ENCODE assay signal across 26 cellular contexts in genomic region chr13:27962128-27962841, GRCh38. TPM values are rescaled to one million over a fixed set of nuclear protein-coding genes. Genes with fewer than 3 reads are reported as not detected.
DNase-seq lines count a peak whose midpoint lies in the region; ATAC-seq, FAIRE-seq and TF ChIP-seq lines count a peak whose summit lies in the region.
"Had no signal": no experiment of that assay in that cellular context is flagged by ENCODE, and none has a peak within 500 bp of the region (broad histone marks: within the 10 kb centered on the region; RNA-seq: fewer than 3 reads in every experiment).

No MANE protein-coding gene starts in this region.

- H3K4me3 ChIP-seq in SK-N-SH (ENCODE audit: low read depth in 2 of 2, low read length in 1 of 2) (no peak overlapping the region), H1 (ENCODE audit: extremely low read depth in 1 of 4, insufficient read depth in 2 of 4, low read depth in 3 of 4, low read length in 4 of 4) (peak overlapping the region in 1 of 4 experiments; percentile 49; a peak in 2 of 8 replicates), mesodermal cell (ENCODE audit: extremely low read depth, insufficient read depth, low read length, poor library complexity, severe bottlenecking) (no peak overlapping the region), small intestine (ENCODE audit: low read depth in 1 of 2, low read length in 2 of 2) (peak overlapping the region in 1 of 2 donors; percentile 8)

- peak overlapping the region; percentile 80; the same call in 1 of the 2 replicates for H2BK12ac ChIP-seq in H1 (ENCODE audit: low read depth, low read length)

- H3K23ac ChIP-seq in H1 (ENCODE audit: insufficient read length): no peak overlapping the region

- H3K4me2 ChIP-seq in SK-N-SH (no peak overlapping the region), H1 (ENCODE audit: insufficient read depth in 1 of 2, low read depth in 2 of 2, low read length in 2 of 2) (peak overlapping the region; percentile 10 to 66)

- H4K20me1 ChIP-seq in SK-N-SH (ENCODE audit: insufficient read depth): no peaks in the 10 kb centered on the region
- H4K20me1 ChIP-seq in H1 (replicated peaks in 1 of 2; ENCODE audit: control insufficient read depth in 1 of 2, insufficient read depth in 2 of 2, low read length in 2 of 2): peaks cover 22 to 37% of the 10 kb centered on the region in 2 experiments

- no peak overlapping the region for H3K56ac ChIP-seq in H1 (replicated peaks; ENCODE audit: insufficient read length, low read depth, low read length)

- TF ChIP-seq CTCF in SK-N-SH (IDR thresholded peaks at IDR 0.05) (no peak), H1 (IDR thresholded peaks at IDR 0.05; ENCODE audit: control extremely low read depth in 1 of 3, insufficient read depth in 1 of 3, low read depth in 1 of 3, low read length in 3 of 3) (no peak)

- H2BK15ac ChIP-seq in H1 (ENCODE audit: low read length): 0 out of 2 replicates have a peak overlapping the region, but pooled peaks have one; percentile 46

- H4K5ac ChIP-seq in H1 (ENCODE audit: insufficient read length, low read depth, low read length): no peak overlapping the region

- H3K79me2 ChIP-seq in SK-N-SH (ENCODE audit: insufficient read depth) (no peaks in the 10 kb centered on the region), H1 (ENCODE audit: control insufficient read depth in 1 of 2, insufficient read depth in 2 of 2, low read length in 2 of 2) (no peaks in the 10 kb centered on the region)

- H3K27me3 ChIP-seq in SK-N-SH (ENCODE audit: insufficient read depth) (peaks cover 75% of the 10 kb centered on the region), H1 (replicated peaks in 1 of 4; ENCODE audit: control insufficient read depth in 3 of 4, extremely low read depth in 1 of 4, insufficient read depth in 3 of 4, low read length in 3 of 4) (peaks cover 92 to 100% (median 97%) of the 10 kb centered on the region in 4 experiments), small intestine (ENCODE audit: control insufficient read depth in 2 of 2, insufficient read depth in 2 of 2, low read length in 2 of 2) (peaks cover 0 to 31% of the 10 kb centered on the region in 2 donors)

- DNase-seq in SK-N-SH (peak; percentile 15), H1 (ENCODE audit: low read depth in 1 of 2, low spot score in 2 of 2) (peak in 1 of 2 experiments; percentile 61), small intestine (peak; percentile 71), D341Med (ENCODE audit: low spot score) (no peak)
- DNase-seq: activated CD4-positive, alpha-beta T cell treated with anti-CD3 and anti-CD28 coated beads, Interleukin-2, amount 50 U/mL, for 4 hours; activated gamma-delta T cell treated with Interleukin-2 at 50 U/mL for 16 hours; AML-193; foreskin fibroblast; hippocampal formation; kidney glomerular epithelial cell; NCI-H1694; NCI-H226; NCI-H774; SIG-M5 had no signal

- no peak overlapping the region for H4K91ac ChIP-seq in H1 (replicated peaks; ENCODE audit: insufficient read length, low read length)

- POLR2A ChIA-PET in SK-N-SH (lab: Yijun Ruan, JAX) (no interaction called here), H1 (lab: Charles Lee; ENCODE audit: partially characterized antibody) (interaction anchor here (0.7 to 2.8 kb wide), 3 partner anchors 9 to 42 kb away, joined by 3 to 16 read pairs (median 5); partner anchors contain the start of gene PDX1)

- 0% methylated on average over 2 of the region's 6 CpGs for WGBS in SK-N-SH (ENCODE audit: low lambda C conversion rate)
- 8% methylated on average over 6 of the region's 6 CpGs; no CpG with 5 or more reads in 1 of the 2 experiments for WGBS in H1 (ENCODE audit: extremely low coverage in 1 of 2, insufficient coverage in 1 of 2, insufficient read length in 1 of 2, insufficient replicate concordance in 2 of 2, low coverage in 1 of 2, low lambda C conversion rate in 2 of 2, missing lambda C conversion rate in 1 of 2), 2 experiments
- whole genome bisulfite sequencing in mesodermal cell (ENCODE audit: insufficient coverage in 2 of 2), 2 experiments: 9 to 17% methylated on average over 3 to 4 of the region's 6 CpGs
- WGBS in small intestine, 3 donors: 14 to 29% (median 24%) methylated on average over 6 of the region's 6 CpGs

- no peaks in the 10 kb centered on the region for H3K79me1 ChIP-seq in H1 (ENCODE audit: low read depth, low read length)

- H3K36me3 ChIP-seq in SK-N-SH (replicated peaks in 1 of 2; ENCODE audit: control insufficient read depth in 1 of 2, insufficient read depth in 2 of 2, low read length in 1 of 2) (no peaks in the 10 kb centered on the region), H1 (ENCODE audit: control insufficient read depth in 2 of 4, insufficient read depth in 4 of 4, low read length in 3 of 4) (no peaks in the 10 kb centered on the region; a peak in 1 of 8 replicates), mesodermal cell (ENCODE audit: control insufficient read depth, insufficient read depth, low read length) (no peaks in the 10 kb centered on the region), small intestine (ENCODE audit: control insufficient read depth in 2 of 2, insufficient read depth in 2 of 2, low read length in 2 of 2) (peaks cover 0 to 4% of the 10 kb centered on the region in 2 donors)
- H3K36me3 ChIP-seq: neutrophil had no signal

- FAIRE-seq in H1 (lab: Jason Lieb, UNC): no peak
- FAIRE-seq in small intestine (lab: Jason Lieb, UNC): no peak
- FAIRE-seq: bronchial epithelial cell had no signal

- no peak overlapping the region for H3K14ac ChIP-seq in H1 (ENCODE audit: insufficient read length)

- CTCF ChIA-PET in SK-N-SH (lab: Yijun Ruan, JAX): interaction anchor here (0.6 to 3.5 kb wide), 3 partner anchors 8 to 608 kb away, joined by 3 to 11 read pairs (median 10); no protein-coding TSS in a partner anchor
- CTCF ChIA-PET in H1 (lab: Charles Lee; ENCODE audit: partially characterized antibody): interaction anchor here (1.0 to 19.7 kb wide), 14 partner anchors 7 to 600 kb away, joined by 3 to 283 read pairs (median 6); partner anchors contain the start of genes CDX2, PDX1 and URAD

- no peak overlapping the region for H3K9ac ChIP-seq in SK-N-SH
- no peak overlapping the region for H3K9ac ChIP-seq in H1 (replicated peaks in 1 of 4; ENCODE audit: extremely low read depth in 1 of 4, low read depth in 3 of 4, low read length in 3 of 4)

- no peak overlapping the region for H3K18ac ChIP-seq in H1 (ENCODE audit: extremely low read depth, low read length)

- H3K4me1 ChIP-seq in SK-N-SH (ENCODE audit: control insufficient read depth in 1 of 2, insufficient read depth in 2 of 2, low read depth in 1 of 2, low read length in 1 of 2) (no peaks in the 10 kb centered on the region), H1 (replicated peaks in 1 of 4; ENCODE audit: control insufficient read depth in 3 of 4, insufficient read depth in 4 of 4, low read length in 3 of 4) (peaks cover 10 to 32% (median 18%) of the 10 kb centered on the region in 4 experiments; a peak in 6 of 7 replicates), mesodermal cell (ENCODE audit: control insufficient read depth, insufficient read depth, low read length, poor library complexity, severe bottlenecking) (peaks cover 20% of the 10 kb centered on the region), small intestine (ENCODE audit: control insufficient read depth in 2 of 2, insufficient read depth in 1 of 2, low read depth in 1 of 2, low read length in 1 of 2) (peaks cover 3% of the 10 kb centered on the region in 2 donors)

- H3K9me2 ChIP-seq in SK-N-SH: no peaks in the 10 kb centered on the region

- no peak overlapping the region for H4K8ac ChIP-seq in H1 (ENCODE audit: extremely low read depth, insufficient read depth, low read length)

- H2BK20ac ChIP-seq in H1 (ENCODE audit: low read length): peak overlapping the region; percentile 61; the same call in 1 of the 2 replicates

- H2BK120ac ChIP-seq in H1 (replicated peaks; ENCODE audit: low read depth, low read length): no peak overlapping the region

- H3K4ac ChIP-seq in H1 (replicated peaks; ENCODE audit: insufficient read length, low read depth, low read length): no peak overlapping the region

- H2AK5ac ChIP-seq in H1 (ENCODE audit: low read depth, low read length): no peak overlapping the region

- no peak overlapping the region for H3K27ac ChIP-seq in SK-N-SH (ENCODE audit: low read depth in 2 of 2, low read length in 1 of 2)
- H3K27ac ChIP-seq in H1 (ENCODE audit: low read depth, low read length): no peak overlapping the region
- H3K27ac ChIP-seq in mesodermal cell (ENCODE audit: low read depth, low read length, severe bottlenecking): peak overlapping the region; percentile 66
- peak overlapping the region; percentile 76 to 88 for H3K27ac ChIP-seq in small intestine (ENCODE audit: low read depth in 1 of 2, low read length in 1 of 2)
- H3K27ac ChIP-seq: 22Rv1, neutrophil had no signal

- TF ChIP-seq RAD21 in SK-N-SH (IDR thresholded peaks at IDR 0.05; ENCODE audit: low read length) (no peak), H1 (IDR thresholded peaks at IDR 0.05 in 1 of 2, conservative IDR thresholded peaks at IDR 0.05 in 1 of 2; ENCODE audit: low read depth in 2 of 2, low read length in 2 of 2) (no peak)

- no peak overlapping the region; the same call in 1 of the 2 replicates for H2BK5ac ChIP-seq in H1 (ENCODE audit: low read depth, low read length)

- H3F3A ChIP-seq in SK-N-SH (replicated peaks; ENCODE audit: insufficient read depth): no peaks in the 10 kb centered on the region

- H3K9me3 ChIP-seq in SK-N-SH (no peaks in the 10 kb centered on the region), H1 (ENCODE audit: insufficient read depth in 2 of 2, low read depth in 1 of 2, low read length in 1 of 2) (no peaks in the 10 kb centered on the region; a peak in 1 of 4 replicates), mesodermal cell (ENCODE audit: control insufficient read depth, low read length) (no peaks in the 10 kb centered on the region), small intestine (ENCODE audit: control insufficient read depth, low read depth) (no peaks in the 10 kb centered on the region)
- H3K9me3 ChIP-seq: neutrophil had no signal

- ATAC-seq in SK-N-SH treated with all-trans-retinoic acid at 6 μM for 48 hours: no peak
- ATAC-seq in GM18868 (IDR thresholded peaks at IDR 0.05; ENCODE audit: unreplicated experiment): no peak
- ATAC-seq in HG02938 (IDR thresholded peaks at IDR 0.05; ENCODE audit: unreplicated experiment): no peak

- TF ChIP-seq EP300 in SK-N-SH (IDR thresholded peaks at IDR 0.05; ENCODE audit: borderline replicate concordance in 1 of 2, low read depth in 1 of 2, low read length in 1 of 2) (no peak), H1 (IDR thresholded peaks at IDR 0.05; ENCODE audit: borderline replicate concordance in 1 of 2, low read depth in 2 of 2, low read length in 2 of 2) (no peak)

- H3K23me2 ChIP-seq in H1 (ENCODE audit: low read depth, low read length): peaks cover 4% of the 10 kb centered on the region; the same call in 1 of the 2 replicates

- no peak for TF ChIP-seq POLR2A in H1 (IDR thresholded peaks at IDR 0.05; ENCODE audit: control extremely low read depth in 1 of 2, low read depth in 2 of 2, low read length in 2 of 2)

- H2AFZ ChIP-seq in SK-N-SH (ENCODE audit: low read depth): no peak overlapping the region
- no peak overlapping the region for H2AFZ ChIP-seq in H1 (ENCODE audit: low read length)

RNA-seq across cellular contexts. Expression of gene CDX2, which starts 6.8 kb away (rescaled TPM):
- polyA plus RNA-seq in SK-N-SH (2012; rRNA removed): not detected in 2 replicates
- polyA plus RNA-seq in SK-N-SH (2012; cell fraction: cytosol; rRNA removed): not detected in 2 replicates
- not detected in 2 replicates for polyA plus RNA-seq in SK-N-SH (2012; cell fraction: nucleus; rRNA removed)
- 0.09 TPM in 1 of 2 replicates, not detected in the other for total RNA-seq in H1 (2021; fragmentation: NEBNext Ultra II Directional; extraction: Animal tissue kit (Norgen Biotek cat#: 25700))
- not detected in 2 replicates for polyA plus RNA-seq in H1 (2011; rRNA removed)
- not detected for polyA plus RNA-seq in H1 (2011; cell fraction: cytosol; rRNA removed)
- polyA plus RNA-seq in H1 (2011; cell fraction: nucleus; rRNA removed): 0.03 TPM
- 0.04 to 0.08 TPM (median 0.05 TPM) in 3 of 4 replicates, not detected in the other for polyA plus RNA-seq in H1 (2012, experiment 1 of 2)
- 0.13 TPM for polyA plus RNA-seq in H1 (2012, experiment 2 of 2)
- 0.06 TPM for polyA plus RNA-seq in H1 (2013, experiment 1 of 2)
- polyA plus RNA-seq in H1 (2013, experiment 2 of 2): 0.17 TPM
- polyA minus RNA-seq in H1 (2011; rRNA and poly(A)+ RNA removed): 0.06 TPM in 1 of 2 replicates, not detected in the other
- not detected for polyA minus RNA-seq in H1 (2011; cell fraction: cytosol; rRNA and poly(A)+ RNA removed)
- not detected for polyA minus RNA-seq in H1 (2011; cell fraction: nucleus; rRNA and poly(A)+ RNA removed)
- polyA plus RNA-seq in mesodermal cell (2013, experiment 1 of 2): 16.1 TPM
- 22.0 TPM for polyA plus RNA-seq in mesodermal cell (2013, experiment 2 of 2)
- polyA plus RNA-seq in small intestine: 10 to 100 TPM; 66.2 to 94.2 (median 92.5) TPM
- total RNA-seq: bronchial epithelial cell, dermis microvascular lymphatic vessel endothelial cell, epithelial cell of proximal tubule, OCI-LY7, ureter had no signal

RNA-seq across cellular contexts. Expression of gene URAD, which starts 26.2 kb away (rescaled TPM):
- not detected in 2 replicates for polyA plus RNA-seq in SK-N-SH (2012; rRNA removed)
- polyA plus RNA-seq in SK-N-SH (2012; cell fraction: cytosol; rRNA removed): not detected in 2 replicates
- not detected in 2 replicates for polyA plus RNA-seq in SK-N-SH (2012; cell fraction: nucleus; rRNA removed)
- total RNA-seq in H1 (2021; fragmentation: NEBNext Ultra II Directional; extraction: Animal tissue kit (Norgen Biotek cat#: 25700)): not detected in 2 replicates
- polyA plus RNA-seq in H1 (2011; rRNA removed): not detected in 2 replicates
- not detected for polyA plus RNA-seq in H1 (2011; cell fraction: cytosol; rRNA removed)
- polyA plus RNA-seq in H1 (2011; cell fraction: nucleus; rRNA removed): not detected
- not detected in 4 replicates for polyA plus RNA-seq in H1 (2012, experiment 1 of 2)
- not detected for polyA plus RNA-seq in H1 (2012, experiment 2 of 2)
- polyA plus RNA-seq in H1 (2013, experiment 1 of 2): not detected
- not detected for polyA plus RNA-seq in H1 (2013, experiment 2 of 2)
- not detected in 2 replicates for polyA minus RNA-seq in H1 (2011; rRNA and poly(A)+ RNA removed)
- polyA minus RNA-seq in H1 (2011; cell fraction: cytosol; rRNA and poly(A)+ RNA removed): not detected
- not detected for polyA minus RNA-seq in H1 (2011; cell fraction: nucleus; rRNA and poly(A)+ RNA removed)
- polyA plus RNA-seq in mesodermal cell (2013, experiment 1 of 2): 3.4 TPM
- polyA plus RNA-seq in mesodermal cell (2013, experiment 2 of 2): 4.1 TPM
- 10 to 100 TPM; 12.5 to 51.3 (median 16.8) TPM for polyA plus RNA-seq in small intestine
- total RNA-seq: bronchial epithelial cell, dermis microvascular lymphatic vessel endothelial cell, epithelial cell of proximal tubule, mesothelial cell of epicardium, OCI-LY7, ureter had no signal

RNA-seq across cellular contexts. Expression of gene PDX1, which starts 42.5 kb away (rescaled TPM):
- not detected in 2 replicates for polyA plus RNA-seq in SK-N-SH (2012; rRNA removed)
- polyA plus RNA-seq in SK-N-SH (2012; cell fraction: cytosol; rRNA removed): not detected in 2 replicates
- not detected in 2 replicates for polyA plus RNA-seq in SK-N-SH (2012; cell fraction: nucleus; rRNA removed)
- not detected in 2 replicates for total RNA-seq in H1 (2021; fragmentation: NEBNext Ultra II Directional; extraction: Animal tissue kit (Norgen Biotek cat#: 25700))
- not detected in 2 replicates for polyA plus RNA-seq in H1 (2011; rRNA removed)
- not detected for polyA plus RNA-seq in H1 (2011; cell fraction: cytosol; rRNA removed)
- not detected for polyA plus RNA-seq in H1 (2011; cell fraction: nucleus; rRNA removed)
- polyA plus RNA-seq in H1 (2012, experiment 1 of 2): not detected in 4 replicates
- polyA plus RNA-seq in H1 (2012, experiment 2 of 2): not detected
- polyA plus RNA-seq in H1 (2013, experiment 1 of 2): not detected
- polyA plus RNA-seq in H1 (2013, experiment 2 of 2): not detected
- not detected in 2 replicates for polyA minus RNA-seq in H1 (2011; rRNA and poly(A)+ RNA removed)
- polyA minus RNA-seq in H1 (2011; cell fraction: cytosol; rRNA and poly(A)+ RNA removed): not detected
- not detected for polyA minus RNA-seq in H1 (2011; cell fraction: nucleus; rRNA and poly(A)+ RNA removed)
- not detected for polyA plus RNA-seq in mesodermal cell (2013, experiment 1 of 2)
- not detected for polyA plus RNA-seq in mesodermal cell (2013, experiment 2 of 2)
- 10 to 100 TPM; 18.8 to 47.6 (median 43.8) TPM for polyA plus RNA-seq in small intestine
- total RNA-seq: bronchial epithelial cell, dermis microvascular lymphatic vessel endothelial cell, epithelial cell of proximal tubule, mesothelial cell of epicardium, OCI-LY7, ureter had no signal

Comparison
In these comparisons a context has a peak if more than half of its experiments do, and no peak if none do; other contexts are left out.
1. H3K27ac ChIP-seq: peak in mesodermal cell (single experiment) and small intestine (2 of 2); none in SK-N-SH (0 of 2) and H1 (single experiment).
2. RNA of gene CDX2, which starts 6.8 kb away (polyA plus RNA-seq): 66.2 to 94.2 TPM in small intestine; not detected in SK-N-SH and 0.03 to 0.17 TPM in H1; every median in the first group is over 10 times any median in the second.
3. RNA of gene URAD, which starts 26.2 kb away (polyA plus RNA-seq): 12.5 to 51.3 TPM in small intestine; not detected in SK-N-SH and not detected in H1; every median in the first group is over 10 times any median in the second.
4. RNA of gene PDX1, which starts 42.5 kb away (polyA plus RNA-seq): 18.8 to 47.6 TPM in small intestine; not detected in SK-N-SH and not detected in H1; every median in the first group is over 10 times any median in the second.
5. Of the 17 proteins assayed by ChIP-seq in both H1 and SK-N-SH: peak only in H1: YY1; only in SK-N-SH: none; in both: none; in neither: 16.